ENCODE assay signal across 9 cellular contexts in genomic region chr1:179083533-179083932, GRCh38. TPM values are rescaled to one million over a fixed set of nuclear protein-coding genes. Genes with fewer than 3 reads are reported as not detected.
A peak's percentile ranks its signal among the peaks of the same experiment; 100 is the strongest.
DNase-seq lines count a peak whose midpoint lies in the region; ATAC-seq and TF ChIP-seq lines count a peak whose summit lies in the region.
"Had no signal": no experiment of that assay in that cellular context is flagged by ENCODE, and none has a peak within 500 bp of the region (broad histone marks: within the 10 kb centered on the region; RNA-seq: fewer than 3 reads in every experiment).

No MANE protein-coding gene starts in this region.

- no peak for TF ChIP-seq CTCF in GM12865 (IDR thresholded peaks at IDR 0.05; ENCODE audit: insufficient read depth, low read depth, low read length, missing control alignments)
- TF ChIP-seq CTCF in HCT116 (IDR thresholded peaks at IDR 0.05 in 2 of 3, conservative IDR thresholded peaks at IDR 0.05 in 1 of 3; ENCODE audit: borderline replicate concordance in 1 of 3, insufficient read depth in 1 of 3, low read depth in 2 of 3, low read length in 2 of 3), result no peak
- no peak for TF ChIP-seq CTCF in activated CD8-positive, alpha-beta T cell treated with anti-CD3 and anti-CD28 coated beads for 36 hours (IDR thresholded peaks at IDR 0.05)
- no peak for TF ChIP-seq CTCF in nephron (IDR thresholded peaks at IDR 0.05; ENCODE audit: unreplicated experiment in 3 of 3)

- no peak for TF ChIP-seq POLR2A in HCT116 (IDR thresholded peaks at IDR 0.05; ENCODE audit: borderline replicate concordance, extremely low read depth, insufficient read depth, insufficient read length)

- H3K9me3 ChIP-seq in HCT116 (ENCODE audit: control insufficient read depth in 1 of 2, insufficient read depth in 1 of 2, low read depth in 1 of 2, low read length in 2 of 2), result no peaks in the 10 kb centered on the region

- peaks cover 27% of the 10 kb centered on the region for H3K4me1 Mint-ChIP-seq in activated CD8-positive, alpha-beta T cell treated with anti-CD3 and anti-CD28 coated beads for 36 hours (ENCODE audit: low read depth)
- H3K4me1 Mint-ChIP-seq in nephron, result peaks cover 11% of the 10 kb centered on the region

- intact Hi-C loops in HCT116 (cut with micrococcal nuclease), result no loop called here
- intact Hi-C loops in activated CD8-positive, alpha-beta T cell treated with anti-CD3 and anti-CD28 coated beads for 36 hours (cut with micrococcal nuclease), result loop anchor here (5.0 to 10.0 kb wide), 2 partner anchors 51 to 121 kb away; no protein-coding TSS in a partner anchor

- TSS peak; percentile 36 for BruUV-seq in HCT116 (replicated peaks; lab: Mats Ljungman, UMichigan)

- peak overlapping the region; percentile 99 for H3K4me3 Mint-ChIP-seq in activated CD8-positive, alpha-beta T cell treated with anti-CD3 and anti-CD28 coated beads for 36 hours
- H3K4me3 Mint-ChIP-seq in nephron, result peak overlapping the region; percentile 90 to 97 (median 93)

- POLR2A ChIA-PET in HCT116 (lab: Charles Lee), result no interaction called here
- POLR2A ChIA-PET in activated CD8-positive, alpha-beta T cell treated with anti-CD3 and anti-CD28 coated beads for 36 hours (lab: Charles Lee), result interaction anchor here (0.9 to 2.4 kb wide), 3 partner anchors 45 to 287 kb away, joined by 3 to 13 read pairs (median 3); partner anchors contain the start of gene SOAT1

- no peaks in the 10 kb centered on the region for H3K9me3 Mint-ChIP-seq in activated CD8-positive, alpha-beta T cell treated with anti-CD3 and anti-CD28 coated beads for 36 hours
- H3K9me3 Mint-ChIP-seq in nephron, result no peaks in the 10 kb centered on the region

- peak overlapping the region; percentile 70 for H3K27ac Mint-ChIP-seq in activated CD8-positive, alpha-beta T cell treated with anti-CD3 and anti-CD28 coated beads for 36 hours
- peak overlapping the region in 1 of 3 experiments; percentile 64 for H3K27ac Mint-ChIP-seq in nephron

- H3K4me3 ChIP-seq in GM12865 (ENCODE audit: low read depth, low read length) (peak overlapping the region; percentile 93), HCT116 (replicated peaks in 1 of 2; ENCODE audit: low read depth in 1 of 2, low read length in 2 of 2) (peak overlapping the region in 1 of 2 experiments; percentile 82; a peak in 1 of 4 replicates)

- RAD21 ChIA-PET in HCT116 (lab: Charles Lee; ENCODE audit: low non-redundant PET in 1 of 2, low total read pairs in 2 of 2, uncharacterized antibody in 2 of 2, unreplicated experiment in 2 of 2), result interaction anchor here in 1 of 2 experiments (0.6 kb wide), 1 partner anchor 110 kb away, joined by 3 read pairs; no protein-coding TSS in a partner anchor

- no peak overlapping the region for H2AFZ ChIP-seq in HCT116 (ENCODE audit: low read depth, low read length, poor library complexity, severe bottlenecking)

- peaks cover 2 to 12% of the 10 kb centered on the region in 2 experiments; a peak in 2 of 4 replicates for H3K36me3 ChIP-seq in HCT116 (ENCODE audit: control insufficient read depth in 1 of 2, insufficient read depth in 2 of 2, low read length in 2 of 2)

- peaks cover 25% of the 10 kb centered on the region for H3K36me3 Mint-ChIP-seq in activated CD8-positive, alpha-beta T cell treated with anti-CD3 and anti-CD28 coated beads for 36 hours (ENCODE audit: low read depth)
- H3K36me3 Mint-ChIP-seq in nephron (ENCODE audit: low read depth), result peaks cover 9% of the 10 kb centered on the region

- H3K79me2 ChIP-seq in HCT116 (ENCODE audit: insufficient read depth, low read length), result peaks cover 28% of the 10 kb centered on the region

- peak; percentile 87 for DNase-seq in GM12865 (ENCODE audit: low read depth)
- DNase-seq in HCT116 (ENCODE audit: low read depth, low spot score), result no peak
- peak; percentile 15 for DNase-seq in activated CD8-positive, alpha-beta T cell treated with anti-CD3 and anti-CD28 coated beads for 36 hours
- DNase-seq in NCI-H2196 treated with DMSO at 0.1 percent for 48 hours (lab: John Stamatoyannopoulos, UW; ENCODE audit: unreplicated experiment), result no peak
- DNase-seq: dermis blood vessel endothelial cell had no signal

- H3K4me1 ChIP-seq in HCT116 (ENCODE audit: control insufficient read depth in 1 of 2, insufficient read depth in 2 of 2, low read length in 2 of 2), result peaks cover 0 to 23% of the 10 kb centered on the region in 2 experiments; a peak in 3 of 4 replicates
- H3K4me1 ChIP-seq: parathyroid adenoma had no signal

- no peaks in the 10 kb centered on the region for H3K27me3 ChIP-seq in HCT116 (ENCODE audit: insufficient read depth, low read length)

- no peak for TF ChIP-seq RAD21 in HCT116 (IDR thresholded peaks at IDR 0.05; ENCODE audit: low read depth)

- H3K4me2 ChIP-seq in HCT116 (ENCODE audit: low read length), result peak overlapping the region; percentile 91

- H3K9me2 ChIP-seq in HCT116 (ENCODE audit: insufficient read depth), result no peaks in the 10 kb centered on the region

- H3K27me3 Mint-ChIP-seq in activated CD8-positive, alpha-beta T cell treated with anti-CD3 and anti-CD28 coated beads for 36 hours, result no peaks in the 10 kb centered on the region
- peaks cover 4% of the 10 kb centered on the region for H3K27me3 Mint-ChIP-seq in nephron (ENCODE audit: low read depth)

- no peak overlapping the region for H3K27ac ChIP-seq in HCT116 (ENCODE audit: low read depth, low read length)
- H3K27ac ChIP-seq: parathyroid adenoma had no signal

- no peak for ATAC-seq in HCT116
- ATAC-seq in activated CD8-positive, alpha-beta T cell treated with anti-CD3 and anti-CD28 coated beads for 36 hours, result no peak
- no peak for ATAC-seq in HG03457 (IDR thresholded peaks at IDR 0.05; ENCODE audit: unreplicated experiment)
- ATAC-seq in HG03280 (IDR thresholded peaks at IDR 0.05; ENCODE audit: unreplicated experiment), result no peak

- H3K9ac ChIP-seq in HCT116 (ENCODE audit: low read length), result no peak overlapping the region
- H3K9ac ChIP-seq: parathyroid adenoma had no signal

- CTCF ChIA-PET in HCT116 (lab: Charles Lee), result no interaction called here
- CTCF ChIA-PET in activated CD8-positive, alpha-beta T cell treated with anti-CD3 and anti-CD28 coated beads for 36 hours (lab: Charles Lee), result interaction anchor here (1.0 to 8.0 kb wide), 3 partner anchors 37 to 731 kb away, joined by 3 to 70 read pairs (median 5); partner anchors contain the start of gene AXDND1

- no peaks in the 10 kb centered on the region for H4K20me1 ChIP-seq in HCT116 (ENCODE audit: insufficient read depth)

TF ChIP-seq in HCT116, 20 proteins besides CTCF, POLR2A, EP300 and RAD21:
- TF ChIP-seq ZFX (IDR thresholded peaks at IDR 0.05) (no peak), SIN3A (IDR thresholded peaks at IDR 0.05; ENCODE audit: low read depth) (no peak), TCF7L2 (IDR thresholded peaks at IDR 0.05; ENCODE audit: borderline replicate concordance, extremely low read depth, insufficient read depth, insufficient read length) (no peak), EZH2phosphoT487 (IDR thresholded peaks at IDR 0.05; ENCODE audit: borderline replicate concordance) (no peak), SRF (IDR thresholded peaks at IDR 0.05; ENCODE audit: low read depth) (no peak), CBX3 (IDR thresholded peaks at IDR 0.05; ENCODE audit: low read depth) (no peak), ZBTB33 (IDR thresholded peaks at IDR 0.05; ENCODE audit: extremely low read depth, insufficient replicate concordance, low read length) (no peak), EZH2 (IDR thresholded peaks at IDR 0.05) (no peak)
TF ChIP-seq in HCT116: peak in this region for 0.

RNA-seq across cellular contexts. Expression of gene TOR3A, which starts 1.7 kb away (rescaled TPM):
- 27.0 TPM for total RNA-seq in HCT116 (2021; ENCODE audit: unreplicated experiment)
- polyA plus RNA-seq in HCT116 (2012), result 18.4 and 19.3 TPM in 2 replicates
- 10 to 100 TPM; 28.8 to 30.3 TPM for total RNA-seq in activated CD8-positive, alpha-beta T cell treated with anti-CD3 and anti-CD28 coated beads for 36 hours

RNA-seq across cellular contexts. Expression of gene FAM20B, which starts 57.8 kb away (rescaled TPM):
- 36.7 TPM for total RNA-seq in HCT116 (2021; ENCODE audit: unreplicated experiment)
- polyA plus RNA-seq in HCT116 (2012), result 13.1 and 14.7 TPM in 2 replicates
- 10 to 100 TPM; 34.7 to 36.1 TPM for total RNA-seq in activated CD8-positive, alpha-beta T cell treated with anti-CD3 and anti-CD28 coated beads for 36 hours

Comparison
In these comparisons a context has a peak if more than half of its experiments do, and no peak if none do; other contexts are left out.
1. DNase-seq: peak in GM12865 (single experiment) and activated CD8-positive, alpha-beta T cell treated with anti-CD3 and anti-CD28 coated beads for 36 hours (single experiment); none in HCT116 (single experiment) and NCI-H2196 treated with DMSO at 0.1 percent for 48 hours (single experiment).